In genomic region chr20:45970646-45971424, GRCh38 we compare ENCODE assay signal across 8 cellular contexts. TPM values are rescaled to one million over a fixed set of nuclear protein-coding genes. Genes with fewer than 3 reads are reported as not detected.
DNase-seq lines count a peak whose midpoint lies in the region; ATAC-seq and TF ChIP-seq lines count a peak whose summit lies in the region.

No MANE protein-coding gene starts in this region.

- no peak for TF ChIP-seq CTCF in activated B cell treated with CpG ODN at 0.5 μM for 24 hours (IDR thresholded peaks at IDR 0.05)
- no peak for TF ChIP-seq CTCF in gastroesophageal sphincter (IDR thresholded peaks at IDR 0.05)
- TF ChIP-seq CTCF in ovary (IDR thresholded peaks at IDR 0.05), result no peak

- ATAC-seq in HG02588 (IDR thresholded peaks at IDR 0.05; ENCODE audit: unreplicated experiment) (peak; percentile 10), activated B cell treated with CpG ODN at 0.5 μM for 24 hours (ENCODE audit: low read depth) (no peak), gastroesophageal sphincter (no peak), GM18498 (IDR thresholded peaks at IDR 0.05; ENCODE audit: unreplicated experiment) (no peak)

- H3K4me3 Mint-ChIP-seq in activated B cell treated with CpG ODN at 0.5 μM for 24 hours, result peak overlapping the region; percentile 94

- DNase-seq in ELR (ENCODE audit: low read depth), result peak; percentile 49
- DNase-seq in activated B cell treated with CpG ODN at 0.5 μM for 24 hours, result no peak
- DNase-seq in ovary, result peak in 2 of 5 donors; percentile 52 to 60
- no peak for DNase-seq in NCI-H1417 (lab: John Stamatoyannopoulos, UW)
- no peak for DNase-seq in NCI-H510A treated with DMSO at 0.1 percent for 48 hours (lab: John Stamatoyannopoulos, UW)

- TF ChIP-seq POLR2A in gastroesophageal sphincter (IDR thresholded peaks at IDR 0.05) (no peak), ovary (IDR thresholded peaks at IDR 0.05) (no peak)

- 15% methylated on average over 2 to 8 of the region's 34 CpGs for WGBS in gastroesophageal sphincter (ENCODE audit: low coverage in 1 of 2), 2 donors
- 2 to 3% (median 2%) methylated on average over 31 to 34 of the region's 34 CpGs for WGBS in ovary, 3 donors

- POLR2A ChIA-PET in activated B cell treated with CpG ODN at 0.5 μM for 24 hours (lab: Charles Lee), result interaction anchor here (0.5 to 6.1 kb wide), 24 partner anchors 10 to 555 kb away, joined by 3 to 110 read pairs (median 6); partner anchors contain the start of genes ACOT8, CTSA, DNTTIP1 and NEURL2

- peaks cover 2% of the 10 kb centered on the region for H3K9me3 Mint-ChIP-seq in activated B cell treated with CpG ODN at 0.5 μM for 24 hours

- H3K27ac ChIP-seq in gastroesophageal sphincter (peak overlapping the region; percentile 92 to 98 (median 95)), ovary (peak overlapping the region; percentile 98 to 100)

- H3K27me3 Mint-ChIP-seq in activated B cell treated with CpG ODN at 0.5 μM for 24 hours, result no peaks in the 10 kb centered on the region

- H3K27me3 ChIP-seq in gastroesophageal sphincter, result no peaks in the 10 kb centered on the region
- no peaks in the 10 kb centered on the region for H3K27me3 ChIP-seq in ovary

- H3K27ac Mint-ChIP-seq in activated B cell treated with CpG ODN at 0.5 μM for 24 hours, result peak overlapping the region; percentile 100

- H3K36me3 Mint-ChIP-seq in activated B cell treated with CpG ODN at 0.5 μM for 24 hours (ENCODE audit: low read depth), result peaks cover 46% of the 10 kb centered on the region

- peaks cover 0 to 38% of the 10 kb centered on the region in 2 donors for H3K36me3 ChIP-seq in gastroesophageal sphincter
- H3K36me3 ChIP-seq in ovary, result no peaks in the 10 kb centered on the region

- H3K4me1 Mint-ChIP-seq in activated B cell treated with CpG ODN at 0.5 μM for 24 hours, result peaks cover 26% of the 10 kb centered on the region

- CTCF ChIA-PET in activated B cell treated with CpG ODN at 0.5 μM for 24 hours (lab: Charles Lee), result interaction anchor here (0.8 to 3.9 kb wide), 19 partner anchors 10 to 378 kb away, joined by 3 to 18 read pairs (median 4); partner anchors contain the start of genes CTSA, NEURL2 and PCIF1

- H3K4me3 ChIP-seq in gastroesophageal sphincter (peak overlapping the region; percentile 80 to 90), ovary (peak overlapping the region; percentile 70)

- peaks cover 0 to 37% (median 12%) of the 10 kb centered on the region in 3 donors for H3K4me1 ChIP-seq in gastroesophageal sphincter
- H3K4me1 ChIP-seq in ovary (ENCODE audit: insufficient read depth), result peaks cover 4% of the 10 kb centered on the region

- TF ChIP-seq EP300 in gastroesophageal sphincter (IDR thresholded peaks at IDR 0.05) (no peak), ovary (IDR thresholded peaks at IDR 0.05) (no peak)

- intact Hi-C loops in activated B cell treated with CpG ODN at 0.5 μM for 24 hours (cut with micrococcal nuclease) (loop anchor here (1.0 to 5.0 kb wide), 7 partner anchors 36 to 609 kb away; partner anchors contain the start of genes ACOT8, CD40, CTSA and NEURL2), ovary (cut with DNase I) (loop anchor here in 1 of 4 donors (2.0 to 10.0 kb wide), 3 partner anchors 36 to 114 kb away; partner anchors contain the start of genes CTSA, NCOA5, NEURL2 and PCIF1)

- H3K9me3 ChIP-seq in gastroesophageal sphincter, result no peaks in the 10 kb centered on the region
- no peaks in the 10 kb centered on the region for H3K9me3 ChIP-seq in ovary

RNA-seq across cellular contexts. Expression of gene ZNF335, which starts 1.2 kb away (rescaled TPM):
- total RNA-seq in activated B cell treated with CpG ODN at 0.5 μM for 24 hours (39.2 and 49.6 TPM in 2 replicates), gastroesophageal sphincter (10 to 100 TPM in 3 of 4 donors, 1 to 10 TPM in 1; 7.5 to 17.9 (median 16.5) TPM), ovary (10 to 100 TPM; 14.2 to 25.7 (median 20.0) TPM)
- polyA plus RNA-seq in ovary, result 10 to 100 TPM in 1 of 2 donors, 1 to 10 TPM in 1; 3.5 to 15.7 TPM

RNA-seq across cellular contexts. Expression of gene PCIF1, which starts 36.4 kb away (rescaled TPM):
- total RNA-seq in activated B cell treated with CpG ODN at 0.5 μM for 24 hours, result 48.3 and 55.7 TPM in 2 replicates
- total RNA-seq in gastroesophageal sphincter, result 10 to 100 TPM; 21.5 to 45.3 (median 39.2) TPM
- total RNA-seq in ovary, result 10 to 100 TPM; 34.5 to 73.7 (median 59.8) TPM
- polyA plus RNA-seq in ovary, result 10 to 100 TPM; 14.6 to 48.2 TPM

RNA-seq across cellular contexts. Expression of gene MMP9, which starts 37.9 kb away (rescaled TPM):
- total RNA-seq in activated B cell treated with CpG ODN at 0.5 μM for 24 hours (2.0 and 2.3 TPM in 2 replicates), gastroesophageal sphincter (1 to 10 TPM in 2 of 4 donors, under 1 TPM in 1, not detected in 1; 0.15 to 3.9 (median 1.2) TPM), ovary (1 to 10 TPM in 2 of 7 donors, under 1 TPM in 5; 0.10 to 1.7 (median 0.28) TPM)
- under 1 TPM; 0.16 to 0.25 TPM for polyA plus RNA-seq in ovary

RNA-seq across cellular contexts. Expression of gene SLC12A5, which starts 58.2 kb away (rescaled TPM):
- total RNA-seq in activated B cell treated with CpG ODN at 0.5 μM for 24 hours (not detected in 2 replicates), gastroesophageal sphincter (not detected), ovary (1 to 10 TPM in 5 of 7 donors, not detected in 2; 1.1 to 2.1 (median 1.3) TPM)
- 1 to 10 TPM; 2.2 to 3.8 TPM for polyA plus RNA-seq in ovary

RNA-seq across cellular contexts. Expression of gene PLTP, which starts 58.9 kb away (rescaled TPM):
- 2.3 and 3.5 TPM in 2 replicates for total RNA-seq in activated B cell treated with CpG ODN at 0.5 μM for 24 hours
- total RNA-seq in gastroesophageal sphincter, result 100 to 1,000 TPM in 3 of 4 donors, 10 to 100 TPM in 1; 45.6 to 456 (median 177) TPM
- 100 to 1,000 TPM in 4 of 7 donors, 10 to 100 TPM in 3; 83.5 to 266 (median 138) TPM for total RNA-seq in ovary
- 100 to 1,000 TPM in 1 of 2 donors, 10 to 100 TPM in 1; 85.7 to 188 TPM for polyA plus RNA-seq in ovary
